In genomic region chr7:155545348-155545747, GRCh38 we compare ENCODE assay signal across 24 cellular contexts. TPM values are rescaled to one million over a fixed set of nuclear protein-coding genes. Genes with fewer than 3 reads are reported as not detected.
A peak's percentile ranks its signal among the peaks of the same experiment; 100 is the strongest.
DNase-seq lines count a peak whose midpoint lies in the region; ATAC-seq, FAIRE-seq and TF ChIP-seq lines count a peak whose summit lies in the region.
"Had no signal": no experiment of that assay in that cellular context is flagged by ENCODE, and none has a peak within 500 bp of the region (broad histone marks: within the 10 kb centered on the region; RNA-seq: fewer than 3 reads in every experiment).

No MANE protein-coding gene starts in this region.

- FAIRE-seq in pancreas (lab: Jason Lieb, UNC): no peak
- FAIRE-seq: A204.1, GM18507, H54 had no signal

- peaks cover 3% of the 10 kb centered on the region for H3K27me3 Mint-ChIP-seq in activated CD8-positive, alpha-beta T cell treated with anti-CD3 and anti-CD28 coated beads for 36 hours
- no peaks in the 10 kb centered on the region for H3K27me3 Mint-ChIP-seq in activated CD8-positive, alpha-beta T cell treated with anti-CD3 and anti-CD28 coated beads, Interleukin-2, amount 10 ng/mL, durations not matched to agents 7 days and 5 days (ENCODE audit: low read depth)
- H3K27me3 Mint-ChIP-seq in WTC11 (ENCODE audit: low read depth) (peaks cover 5% of the 10 kb centered on the region; the same call in 1 of the 2 replicates), progenitor cell of endocrine pancreas (peaks cover 24% of the 10 kb centered on the region)

- H3K27ac Mint-ChIP-seq in activated CD8-positive, alpha-beta T cell treated with anti-CD3 and anti-CD28 coated beads for 36 hours: no peak overlapping the region
- H3K27ac Mint-ChIP-seq in activated CD8-positive, alpha-beta T cell treated with anti-CD3 and anti-CD28 coated beads, Interleukin-2, amount 10 ng/mL, durations not matched to agents 7 days and 5 days: no peak overlapping the region
- no peak overlapping the region for H3K27ac Mint-ChIP-seq in WTC11
- H3K27ac Mint-ChIP-seq in progenitor cell of endocrine pancreas: no peak overlapping the region
- H3K27ac Mint-ChIP-seq: activated T-helper 17 cell treated with anti-CD3 and anti-CD28 coated beads, Interleukin-2, amount 50 U/mL, for 72 hours had no signal

- no peaks in the 10 kb centered on the region for H3K9me3 ChIP-seq in pancreas
- H3K9me3 ChIP-seq: breast epithelium, esophagus squamous epithelium, right lobe of liver, SJCRH30, tibial artery had no signal

- no peaks in the 10 kb centered on the region for H3K36me3 ChIP-seq in pancreas
- H3K36me3 ChIP-seq: breast epithelium, esophagus squamous epithelium, right lobe of liver, SJCRH30, tibial artery had no signal

- no peaks in the 10 kb centered on the region for H3K27me3 ChIP-seq in pancreas
- H3K27me3 ChIP-seq: right lobe of liver had no signal

- CTCF ChIA-PET in activated CD8-positive, alpha-beta T cell treated with anti-CD3 and anti-CD28 coated beads for 36 hours (lab: Charles Lee): interaction anchor here (1.2 kb wide), 1 partner anchor 165 kb away, joined by 3 read pairs; no protein-coding TSS in a partner anchor
- CTCF ChIA-PET in activated CD8-positive, alpha-beta T cell treated with anti-CD3 and anti-CD28 coated beads, Interleukin-2, amount 10 ng/mL, durations not matched to agents 7 days and 5 days (lab: Charles Lee): interaction anchor here (0.7 kb wide), 1 partner anchor 53 kb away, joined by 6 read pairs; no protein-coding TSS in a partner anchor
- CTCF ChIA-PET in WTC11 (lab: Charles Lee): interaction anchor here (1.3 kb wide), 1 partner anchor 54 kb away, joined by 6 read pairs; no protein-coding TSS in a partner anchor

- no peak for DNase-seq in activated CD8-positive, alpha-beta T cell treated with anti-CD3 and anti-CD28 coated beads for 36 hours
- no peak for DNase-seq in activated CD8-positive, alpha-beta T cell treated with anti-CD3 and anti-CD28 coated beads, Interleukin-2, amount 10 ng/mL, durations not matched to agents 7 days and 5 days
- no peak for DNase-seq in WTC11 (ENCODE audit: low spot score)
- no peak for DNase-seq in progenitor cell of endocrine pancreas (ENCODE audit: low spot score, unreplicated experiment)
- DNase-seq in erythroblast (lab: John Stamatoyannopoulos, UW): no peak
- no peak for DNase-seq in pancreas
- DNase-seq: activated CD4-positive, CD25-positive, alpha-beta regulatory T cell treated with anti-CD3 and anti-CD28 coated beads, Interleukin-2, amount 50 U/mL, for 72 hours; C1 segment of cervical spinal cord; esophagus squamous epithelium; NCI-H1694 treated with DMSO at 0.1 percent for 48 hours; nucleus accumbens; right lobe of liver; SJCRH30; stimulated activated naive CD4-positive, alpha-beta T cell; tibial artery had no signal

- no peak overlapping the region for H3K4me3 ChIP-seq in pancreas
- H3K4me3 ChIP-seq: breast epithelium, esophagus squamous epithelium, right lobe of liver, SJCRH30, tibial artery had no signal

- intact Hi-C loops in activated CD8-positive, alpha-beta T cell treated with anti-CD3 and anti-CD28 coated beads for 36 hours (cut with micrococcal nuclease): no loop called here
- intact Hi-C loops in pancreas (cut with DNase I): no loop called here

- no peak for TF ChIP-seq POLR2A in erythroblast (IDR thresholded peaks at IDR 0.05; ENCODE audit: low read length)

- TF ChIP-seq CTCF in activated CD8-positive, alpha-beta T cell treated with anti-CD3 and anti-CD28 coated beads for 36 hours (IDR thresholded peaks at IDR 0.05): peak; percentile 22
- TF ChIP-seq CTCF in LNCAP (IDR thresholded peaks at IDR 0.05) (0 out of 2 replicates have a peak, but pooled peaks have one; percentile 13), WTC11 (IDR thresholded peaks at IDR 0.05) (0 out of 2 replicates have a peak, but pooled peaks have one; percentile 14), progenitor cell of endocrine pancreas (IDR thresholded peaks at IDR 0.05; ENCODE audit: unreplicated experiment) (peak; percentile 34), pancreas (IDR thresholded peaks at IDR 0.05) (no peak)

- 79 to 90% methylated on average over 9 of the region's 9 CpGs for WGBS in pancreas, 2 donors

- no peak overlapping the region for H3K27ac ChIP-seq in pancreas
- H3K27ac ChIP-seq: breast epithelium, esophagus squamous epithelium, right lobe of liver, SJCRH30, tibial artery had no signal

- no peak for ATAC-seq in activated CD8-positive, alpha-beta T cell treated with anti-CD3 and anti-CD28 coated beads for 36 hours
- no peak for ATAC-seq in activated CD8-positive, alpha-beta T cell treated with anti-CD3 and anti-CD28 coated beads, Interleukin-2, amount 10 ng/mL, durations not matched to agents 7 days and 5 days
- ATAC-seq in WTC11: no peak
- no peak for ATAC-seq in HG03378 (IDR thresholded peaks at IDR 0.05; ENCODE audit: unreplicated experiment)
- no peak for ATAC-seq in pancreas
- ATAC-seq: activated T-helper 17 cell treated with anti-CD3 and anti-CD28 coated beads, Interleukin-2, amount 50 U/mL, for 72 hours; left lobe of liver; right lobe of liver had no signal

- H3K9me3 Mint-ChIP-seq in activated CD8-positive, alpha-beta T cell treated with anti-CD3 and anti-CD28 coated beads for 36 hours: no peaks in the 10 kb centered on the region
- H3K9me3 Mint-ChIP-seq in activated CD8-positive, alpha-beta T cell treated with anti-CD3 and anti-CD28 coated beads, Interleukin-2, amount 10 ng/mL, durations not matched to agents 7 days and 5 days (ENCODE audit: insufficient read depth): no peaks in the 10 kb centered on the region
- no peaks in the 10 kb centered on the region for H3K9me3 Mint-ChIP-seq in WTC11
- H3K9me3 Mint-ChIP-seq in progenitor cell of endocrine pancreas (ENCODE audit: low read depth): no peaks in the 10 kb centered on the region
- H3K9me3 Mint-ChIP-seq: activated T-helper 17 cell treated with anti-CD3 and anti-CD28 coated beads, Interleukin-2, amount 50 U/mL, for 72 hours had no signal

- no peak overlapping the region for H3K4me3 Mint-ChIP-seq in activated CD8-positive, alpha-beta T cell treated with anti-CD3 and anti-CD28 coated beads for 36 hours
- H3K4me3 Mint-ChIP-seq in activated CD8-positive, alpha-beta T cell treated with anti-CD3 and anti-CD28 coated beads, Interleukin-2, amount 10 ng/mL, durations not matched to agents 7 days and 5 days: no peak overlapping the region
- H3K4me3 Mint-ChIP-seq in WTC11 (no peak overlapping the region), progenitor cell of endocrine pancreas (ENCODE audit: low read depth) (no peak overlapping the region)
- H3K4me3 Mint-ChIP-seq: activated T-helper 17 cell treated with anti-CD3 and anti-CD28 coated beads, Interleukin-2, amount 50 U/mL, for 72 hours had no signal

- H3K4me1 ChIP-seq in pancreas: no peaks in the 10 kb centered on the region
- H3K4me1 ChIP-seq: breast epithelium, esophagus squamous epithelium, SJCRH30, tibial artery had no signal

- POLR2A ChIA-PET in activated CD8-positive, alpha-beta T cell treated with anti-CD3 and anti-CD28 coated beads for 36 hours (lab: Charles Lee): no interaction called here
- POLR2A ChIA-PET in activated CD8-positive, alpha-beta T cell treated with anti-CD3 and anti-CD28 coated beads, Interleukin-2, amount 10 ng/mL, durations not matched to agents 7 days and 5 days (lab: Charles Lee): no interaction called here
- POLR2A ChIA-PET in WTC11 (lab: Charles Lee): no interaction called here

- H3K36me3 Mint-ChIP-seq in activated CD8-positive, alpha-beta T cell treated with anti-CD3 and anti-CD28 coated beads for 36 hours (ENCODE audit: low read depth): no peaks in the 10 kb centered on the region
- no peaks in the 10 kb centered on the region for H3K36me3 Mint-ChIP-seq in activated CD8-positive, alpha-beta T cell treated with anti-CD3 and anti-CD28 coated beads, Interleukin-2, amount 10 ng/mL, durations not matched to agents 7 days and 5 days (ENCODE audit: low read depth)
- H3K36me3 Mint-ChIP-seq in WTC11 (no peaks in the 10 kb centered on the region), progenitor cell of endocrine pancreas (ENCODE audit: insufficient read depth) (no peaks in the 10 kb centered on the region)

- H3K4me1 Mint-ChIP-seq in activated CD8-positive, alpha-beta T cell treated with anti-CD3 and anti-CD28 coated beads for 36 hours (ENCODE audit: low read depth): no peaks in the 10 kb centered on the region
- no peaks in the 10 kb centered on the region for H3K4me1 Mint-ChIP-seq in activated CD8-positive, alpha-beta T cell treated with anti-CD3 and anti-CD28 coated beads, Interleukin-2, amount 10 ng/mL, durations not matched to agents 7 days and 5 days (ENCODE audit: low read depth)
- H3K4me1 Mint-ChIP-seq in WTC11 (peaks cover 9% of the 10 kb centered on the region; the same call in 1 of the 2 replicates), progenitor cell of endocrine pancreas (ENCODE audit: low read depth) (no peaks in the 10 kb centered on the region)
- H3K4me1 Mint-ChIP-seq: activated T-helper 17 cell treated with anti-CD3 and anti-CD28 coated beads, Interleukin-2, amount 50 U/mL, for 72 hours had no signal

TF ChIP-seq in WTC11, 78 proteins besides CTCF, POLR2A, EP300 and RAD21 (continues in another document):
- TF ChIP-seq ATF3 (CRISPR knock-in tag; conservative IDR thresholded peaks at IDR 0.05) (no peak), ZNF423 (CRISPR knock-in tag; IDR thresholded peaks at IDR 0.05) (no peak), ZNF219 (CRISPR knock-in tag; IDR thresholded peaks at IDR 0.05; ENCODE audit: borderline replicate concordance) (no peak), ZNF317 (CRISPR knock-in tag; IDR thresholded peaks at IDR 0.05; ENCODE audit: borderline replicate concordance, low read depth) (no peak), ZMAT4 (CRISPR knock-in tag; IDR thresholded peaks at IDR 0.05) (no peak), ESRRA (CRISPR knock-in tag; IDR thresholded peaks at IDR 0.05; ENCODE audit: borderline replicate concordance) (no peak)

RNA-seq across cellular contexts. Expression of gene CNPY1, which starts 1.0 kb away (rescaled TPM):
- total RNA-seq in activated CD8-positive, alpha-beta T cell treated with anti-CD3 and anti-CD28 coated beads for 36 hours: not detected
- not detected for total RNA-seq in activated CD8-positive, alpha-beta T cell treated with anti-CD3 and anti-CD28 coated beads, Interleukin-2, amount 10 ng/mL, durations not matched to agents 7 days and 5 days
- 0.09 TPM in 2 of 3 replicates, not detected in the other for total RNA-seq in WTC11 (2021)
- not detected in 2 replicates for total RNA-seq in progenitor cell of endocrine pancreas
- not detected for total RNA-seq in pancreas
- not detected for polyA plus RNA-seq in pancreas
- total RNA-seq: activated T-helper 17 cell treated with anti-CD3 and anti-CD28 coated beads, Interleukin-2, amount 50 U/mL, for 72 hours; esophagus squamous epithelium; left lobe of liver; NCI-H460; SJCRH30 had no signal

Comparison
In these comparisons a context has a peak if more than half of its experiments do, and no peak if none do; other contexts are left out.
1. CTCF ChIP-seq: peak in activated CD8-positive, alpha-beta T cell treated with anti-CD3 and anti-CD28 coated beads for 36 hours (single experiment), LNCAP (single experiment), WTC11 (single experiment) and progenitor cell of endocrine pancreas (single experiment); none in pancreas (0 of 4).